Comparison of ENCODE assay signal across 8 cellular contexts in the genomic region with DNA sequence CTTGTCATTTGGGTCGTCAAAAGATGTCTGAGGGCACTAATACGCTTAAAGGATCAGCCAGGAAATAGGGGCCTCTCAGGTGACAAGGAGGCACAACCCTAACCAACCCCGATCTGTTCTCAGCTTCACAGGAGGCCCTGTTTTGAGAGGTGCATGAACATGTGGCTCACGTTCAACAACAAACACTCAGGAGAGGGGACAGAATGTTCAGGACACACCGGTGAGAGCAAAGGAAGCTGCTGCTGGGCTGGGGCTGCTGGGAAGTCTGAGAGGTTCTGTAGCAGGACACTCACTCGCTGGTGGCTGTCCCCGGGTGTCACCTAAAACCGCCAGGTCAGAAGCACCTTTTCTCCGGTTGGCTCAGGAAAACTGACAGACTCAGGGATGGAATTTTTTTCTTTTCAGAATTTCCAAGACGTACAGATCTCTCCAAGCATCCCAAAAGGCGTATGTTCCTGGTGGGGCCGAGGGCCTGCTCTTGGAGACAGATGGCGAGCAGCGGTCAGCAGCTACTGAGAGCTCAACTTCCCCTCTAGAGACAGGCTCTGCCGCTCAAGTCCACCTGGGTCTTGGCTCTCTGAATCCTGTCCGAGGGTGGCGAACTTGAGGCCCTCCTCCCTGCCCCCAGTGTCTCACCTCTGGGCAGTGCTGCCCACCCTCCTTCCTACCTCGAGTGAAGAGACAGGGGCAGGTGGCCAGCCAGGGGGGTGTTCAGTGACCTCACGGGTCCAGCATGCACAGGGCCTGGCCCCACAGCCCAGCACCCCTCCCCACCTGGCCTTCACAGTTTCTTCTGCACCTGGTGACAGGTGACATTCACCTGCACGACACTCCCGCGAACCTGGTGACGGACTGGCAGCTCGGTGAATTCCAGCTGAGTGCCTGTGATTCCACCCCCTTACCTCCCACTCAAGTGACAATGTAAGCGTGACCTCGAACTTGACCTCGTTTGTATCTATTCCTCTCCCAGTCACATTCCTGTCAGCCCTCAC. TPM values are rescaled to one million over a fixed set of nuclear protein-coding genes. Genes with fewer than 3 reads are reported as not detected.
DNase-seq lines count a peak whose midpoint lies in the region; ATAC-seq, FAIRE-seq and TF ChIP-seq lines count a peak whose summit lies in the region.

No MANE protein-coding gene starts in this region.

- no peak for TF ChIP-seq POLR2A in GM12891 (IDR thresholded peaks at IDR 0.05; ENCODE audit: low read depth, low read length)

- ATAC-seq in omental fat pad (ENCODE audit: low FRiP score): no peak
- ATAC-seq in HG02678 (IDR thresholded peaks at IDR 0.05; ENCODE audit: unreplicated experiment): no peak
- ATAC-seq in GM18870 (IDR thresholded peaks at IDR 0.05; ENCODE audit: unreplicated experiment): no peak
- ATAC-seq in HG02840 (IDR thresholded peaks at IDR 0.05; ENCODE audit: low FRiP score, unreplicated experiment): no peak
- ATAC-seq in HG03565 (IDR thresholded peaks at IDR 0.05; ENCODE audit: unreplicated experiment): no peak

- intact Hi-C loops in dorsolateral prefrontal cortex (cut with DNase I): loop anchor here in 1 of 2 donors (5.0 kb wide), 2 partner anchors 76 to 91 kb away; no protein-coding TSS in a partner anchor

- H3K4me3 ChIP-seq in dorsolateral prefrontal cortex: no peak overlapping the region

- H3K27ac ChIP-seq in dorsolateral prefrontal cortex: peak overlapping the region in 41 of 59 donors; percentile 1 to 72 (median 34)

- H3K27me3 ChIP-seq in dorsolateral prefrontal cortex: no peaks in the 10 kb centered on the region

- peak; percentile 13 for DNase-seq in GM12891 (ENCODE audit: insufficient read length, low spot score)
- DNase-seq in NCI-H345 treated with DMSO at 0.1 percent for 48 hours (lab: John Stamatoyannopoulos, UW; ENCODE audit: unreplicated experiment): peak; percentile 5
- peak in 3 of 10 donors; percentile 17 to 39 (median 26) for DNase-seq in dorsolateral prefrontal cortex
- peak; percentile 20 for DNase-seq in omental fat pad (ENCODE audit: low spot score)

- TF ChIP-seq CTCF in dorsolateral prefrontal cortex (IDR thresholded peaks at IDR 0.05 in 54 of 56, conservative IDR thresholded peaks at IDR 0.05 in 2 of 56; ENCODE audit: low read depth in 1 of 56, partially characterized antibody in 56 of 56) (no peak), omental fat pad (IDR thresholded peaks at IDR 0.05) (no peak)

- peak; percentile 38 for FAIRE-seq in GM12891 (lab: Jason Lieb, UNC)

TF ChIP-seq in GM12891, 5 proteins besides CTCF, POLR2A, EP300 and RAD21:
- no peak for TF ChIP-seq PAX5 (IDR thresholded peaks at IDR 0.05; ENCODE audit: insufficient read depth, low read length, severe bottlenecking)
- TF ChIP-seq POU2F2 (IDR thresholded peaks at IDR 0.05; ENCODE audit: low read depth, low read length): 0 out of 2 replicates have a peak, but pooled peaks have one; percentile 6
- peak; percentile 70 for TF ChIP-seq POLR2AphosphoS5 (IDR thresholded peaks at IDR 0.05; ENCODE audit: low read depth, low read length)

RNA-seq across cellular contexts. Expression of a gene that starts 22.9 kb away (rescaled TPM):
- polyA plus RNA-seq in GM12891 (2012; ENCODE audit: low read depth, missing spikeins): 36.3 TPM
- 10 to 100 TPM; 46.1 to 95.4 (median 67.1) TPM for total RNA-seq in dorsolateral prefrontal cortex
- 100 to 1,000 TPM in 2 of 4 donors, 10 to 100 TPM in 2; 39.2 to 167 (median 95.0) TPM for total RNA-seq in omental fat pad
